9 cellular contexts compared by ENCODE assay signal in genomic region chr2:237701033-237701858, GRCh38.
DNase-seq lines count a peak whose midpoint lies in the region; ATAC-seq and TF ChIP-seq lines count a peak whose summit lies in the region.
"Had no signal": no experiment of that assay in that cellular context is flagged by ENCODE, and none has a peak within 500 bp of the region (broad histone marks: within the 10 kb centered on the region; RNA-seq: fewer than 3 reads in every experiment).

No MANE protein-coding gene starts in this region.

- ATAC-seq in activated naive CD8-positive, alpha-beta T cell treated with anti-CD3 and anti-CD28 coated beads, Interleukin-2, amount 50 U/mL, for 24 hours, result peak; percentile 40
- no peak for ATAC-seq in memory B cell (ENCODE audit: low read depth)
- ATAC-seq in HG02759 (IDR thresholded peaks at IDR 0.05; ENCODE audit: unreplicated experiment), result no peak

- H3K27me3 ChIP-seq in suprapubic skin, result no peaks in the 10 kb centered on the region

- peak overlapping the region; percentile 98 for H3K27ac Mint-ChIP-seq in activated T-cell treated with anti-CD3 and anti-CD28 coated beads, Interleukin-2, amount 50 U/mL, for 24 hours
- H3K27ac Mint-ChIP-seq in activated naive CD8-positive, alpha-beta T cell treated with anti-CD3 and anti-CD28 coated beads, Interleukin-2, amount 50 U/mL, for 24 hours, result peak overlapping the region; percentile 100
- peak overlapping the region; percentile 36 for H3K27ac Mint-ChIP-seq in memory B cell

- no peaks in the 10 kb centered on the region for H3K9me3 Mint-ChIP-seq in activated T-cell treated with anti-CD3 and anti-CD28 coated beads, Interleukin-2, amount 50 U/mL, for 24 hours
- H3K9me3 Mint-ChIP-seq in activated naive CD8-positive, alpha-beta T cell treated with anti-CD3 and anti-CD28 coated beads, Interleukin-2, amount 50 U/mL, for 24 hours, result no peaks in the 10 kb centered on the region
- H3K9me3 Mint-ChIP-seq in memory B cell, result no peaks in the 10 kb centered on the region

- WGBS in suprapubic skin, result 71% methylated on average over 8 of the region's 17 CpGs

- no peak overlapping the region for H3K4me3 ChIP-seq in suprapubic skin

- H3K4me3 Mint-ChIP-seq in activated T-cell treated with anti-CD3 and anti-CD28 coated beads, Interleukin-2, amount 50 U/mL, for 24 hours, result peak overlapping the region; percentile 70
- H3K4me3 Mint-ChIP-seq in activated naive CD8-positive, alpha-beta T cell treated with anti-CD3 and anti-CD28 coated beads, Interleukin-2, amount 50 U/mL, for 24 hours, result peak overlapping the region; percentile 81
- peak overlapping the region; percentile 6 for H3K4me3 Mint-ChIP-seq in memory B cell

- H3K27ac ChIP-seq in suprapubic skin, result peak overlapping the region; percentile 73

- no peak for TF ChIP-seq CTCF in suprapubic skin (IDR thresholded peaks at IDR 0.05)

- H3K9me3 ChIP-seq in suprapubic skin, result no peaks in the 10 kb centered on the region

- TF ChIP-seq EP300 in suprapubic skin (IDR thresholded peaks at IDR 0.05), result no peak

- H3K27me3 Mint-ChIP-seq in activated T-cell treated with anti-CD3 and anti-CD28 coated beads, Interleukin-2, amount 50 U/mL, for 24 hours, result no peaks in the 10 kb centered on the region
- H3K27me3 Mint-ChIP-seq in activated naive CD8-positive, alpha-beta T cell treated with anti-CD3 and anti-CD28 coated beads, Interleukin-2, amount 50 U/mL, for 24 hours, result no peaks in the 10 kb centered on the region
- no peaks in the 10 kb centered on the region for H3K27me3 Mint-ChIP-seq in memory B cell

- no peaks in the 10 kb centered on the region for H3K36me3 ChIP-seq in suprapubic skin

- peaks cover 65% of the 10 kb centered on the region for H3K36me3 Mint-ChIP-seq in activated T-cell treated with anti-CD3 and anti-CD28 coated beads, Interleukin-2, amount 50 U/mL, for 24 hours (ENCODE audit: low read depth)
- H3K36me3 Mint-ChIP-seq in activated naive CD8-positive, alpha-beta T cell treated with anti-CD3 and anti-CD28 coated beads, Interleukin-2, amount 50 U/mL, for 24 hours (ENCODE audit: low read depth), result peaks cover 21% of the 10 kb centered on the region
- H3K36me3 Mint-ChIP-seq in memory B cell, result peaks cover 7% of the 10 kb centered on the region

- TF ChIP-seq POLR2A in suprapubic skin (IDR thresholded peaks at IDR 0.05), result no peak

- peaks cover 98% of the 10 kb centered on the region for H3K4me1 Mint-ChIP-seq in activated T-cell treated with anti-CD3 and anti-CD28 coated beads, Interleukin-2, amount 50 U/mL, for 24 hours (ENCODE audit: low read depth)
- H3K4me1 Mint-ChIP-seq in activated naive CD8-positive, alpha-beta T cell treated with anti-CD3 and anti-CD28 coated beads, Interleukin-2, amount 50 U/mL, for 24 hours, result peaks cover 99% of the 10 kb centered on the region
- peaks cover 70% of the 10 kb centered on the region for H3K4me1 Mint-ChIP-seq in memory B cell

- peaks cover 98% of the 10 kb centered on the region for H3K4me1 ChIP-seq in suprapubic skin

- DNase-seq in activated T-cell treated with anti-CD3 and anti-CD28 coated beads, Interleukin-2, amount 50 U/mL, for 24 hours, result peak; percentile 58
- DNase-seq in activated T-cell treated with anti-CD3 and anti-CD28 coated beads, Interleukin-2, amount 50 U/mL, for 1 hour, result no peak
- peak; percentile 59 for DNase-seq in activated naive CD8-positive, alpha-beta T cell treated with anti-CD3 and anti-CD28 coated beads, Interleukin-2, amount 50 U/mL, for 24 hours
- DNase-seq in memory B cell (ENCODE audit: low spot score in 2 of 2) (no peak), suprapubic skin (ENCODE audit: low spot score in 2 of 2) (peak in 1 of 2 donors; percentile 70), middle frontal gyrus (ENCODE audit: extremely low spot score, low spot score) (no peak), MV-4-11 (lab: John Stamatoyannopoulos, UW) (no peak)
- DNase-seq: cortex of kidney had no signal

Comparison
In these comparisons a context has a peak if more than half of its experiments do, and no peak if none do; other contexts are left out.
1. DNase-seq: peak in activated T-cell treated with anti-CD3 and anti-CD28 coated beads, Interleukin-2, amount 50 U/mL, for 24 hours (single experiment) and activated naive CD8-positive, alpha-beta T cell treated with anti-CD3 and anti-CD28 coated beads, Interleukin-2, amount 50 U/mL, for 24 hours (single experiment); none in activated T-cell treated with anti-CD3 and anti-CD28 coated beads, Interleukin-2, amount 50 U/mL, for 1 hour (single experiment), memory B cell (0 of 2), middle frontal gyrus (single experiment) and MV-4-11 (single experiment).
2. H3K27ac Mint-ChIP-seq: peak in every context shown above with its lines; median percentile 100 in activated naive CD8-positive, alpha-beta T cell treated with anti-CD3 and anti-CD28 coated beads, Interleukin-2, amount 50 U/mL, for 24 hours; 98 in activated T-cell treated with anti-CD3 and anti-CD28 coated beads, Interleukin-2, amount 50 U/mL, for 24 hours; 36 in memory B cell.
3. H3K4me3 Mint-ChIP-seq: peak in every context shown above with its lines; median percentile 81 in activated naive CD8-positive, alpha-beta T cell treated with anti-CD3 and anti-CD28 coated beads, Interleukin-2, amount 50 U/mL, for 24 hours; 70 in activated T-cell treated with anti-CD3 and anti-CD28 coated beads, Interleukin-2, amount 50 U/mL, for 24 hours; 6 in memory B cell.